ENCODE assay signal across 10 cellular contexts in the genomic region with DNA sequence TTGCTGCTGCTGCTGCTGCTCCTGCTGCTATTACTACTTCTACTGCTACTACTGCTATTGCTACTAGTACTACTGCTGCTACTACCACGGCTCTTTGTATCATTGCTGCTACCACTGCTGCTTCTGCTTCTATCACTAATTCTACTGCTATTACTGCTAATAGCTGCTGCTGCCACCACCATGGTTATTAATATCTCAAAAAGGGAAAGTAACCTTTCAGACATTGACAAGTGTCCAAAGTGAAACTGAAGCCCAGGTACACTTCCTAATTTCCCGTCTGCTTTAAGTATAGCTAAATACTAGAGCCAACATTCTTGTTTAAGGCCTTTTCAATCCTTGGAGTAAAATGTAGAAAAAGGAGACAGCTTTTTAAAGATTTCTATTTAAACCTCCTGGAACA. TPM values are rescaled to one million over a fixed set of nuclear protein-coding genes. Genes with fewer than 3 reads are reported as not detected.
A peak's percentile ranks its signal among the peaks of the same experiment; 100 is the strongest.
DNase-seq lines count a peak whose midpoint lies in the region; ATAC-seq and TF ChIP-seq lines count a peak whose summit lies in the region.
"Had no signal": no experiment of that assay in that cellular context is flagged by ENCODE, and none has a peak within 500 bp of the region (broad histone marks: within the 10 kb centered on the region; RNA-seq: fewer than 3 reads in every experiment).

No MANE protein-coding gene starts in this region.

- H3K27ac ChIP-seq in right lobe of liver = peak overlapping the region; percentile 35 to 61 (median 55)
- H3K27ac ChIP-seq in aorta (ENCODE audit: low read depth in 1 of 2, low read length in 2 of 2) = no peak overlapping the region
- H3K27ac ChIP-seq: body of pancreas had no signal

- intact Hi-C loops in right lobe of liver (cut with DNase I) = no loop called here
- intact Hi-C loops in aorta (cut with DNase I) = no loop called here

- no peaks in the 10 kb centered on the region for H3K9me3 ChIP-seq in right lobe of liver
- no peaks in the 10 kb centered on the region for H3K9me3 ChIP-seq in aorta (ENCODE audit: control insufficient read depth, low read length)
- H3K9me3 ChIP-seq: body of pancreas had no signal

- H3K27me3 ChIP-seq in right lobe of liver (no peaks in the 10 kb centered on the region), aorta (ENCODE audit: control insufficient read depth in 1 of 2, insufficient read depth in 2 of 2, low read length in 1 of 2) (no peaks in the 10 kb centered on the region), H7 (ENCODE audit: control insufficient read depth, insufficient read depth, low read length) (no peaks in the 10 kb centered on the region)
- H3K27me3 ChIP-seq: body of pancreas had no signal

- H3K36me3 ChIP-seq in right lobe of liver (no peaks in the 10 kb centered on the region), aorta (ENCODE audit: control insufficient read depth in 1 of 2, insufficient read depth in 2 of 2, low read length in 1 of 2) (no peaks in the 10 kb centered on the region), H7 (replicated peaks; ENCODE audit: control insufficient read depth, insufficient read depth, low read length) (no peaks in the 10 kb centered on the region)

- no peak for TF ChIP-seq CTCF in right lobe of liver (IDR thresholded peaks at IDR 0.05)

- H3K4me3 ChIP-seq in right lobe of liver = peak overlapping the region in 1 of 3 donors; percentile 11
- H3K4me3 ChIP-seq in aorta (ENCODE audit: low read length in 2 of 2) = no peak overlapping the region
- H3K4me3 ChIP-seq in H7 (ENCODE audit: insufficient read depth, low read depth, low read length) = no peak overlapping the region
- H3K4me3 ChIP-seq: body of pancreas had no signal

- TF ChIP-seq POLR2A in right lobe of liver (IDR thresholded peaks at IDR 0.05) = no peak

- 3% methylated on average over 2 of the region's 2 CpGs for WGBS in right lobe of liver (ENCODE audit: insufficient coverage, low coverage, low lambda C conversion rate, missing lambda C conversion rate)
- WGBS in aorta, 2 donors = 67 to 71% methylated on average over 2 of the region's 2 CpGs

- DNase-seq in right lobe of liver = no peak
- DNase-seq in aorta = no peak
- DNase-seq in NCI-H187 treated with DMSO at 0.1 percent for 48 hours (lab: John Stamatoyannopoulos, UW) = no peak
- no peak for DNase-seq in H7
- DNase-seq in T-helper 9 cell = no peak
- DNase-seq: body of pancreas, islet precursor cell had no signal

- H3K4me1 ChIP-seq in right lobe of liver (peaks cover 0 to 57% (median 23%) of the 10 kb centered on the region in 4 donors), aorta (ENCODE audit: control insufficient read depth in 1 of 2, insufficient read depth in 2 of 2, low read length in 2 of 2) (peaks cover 0 to 9% of the 10 kb centered on the region in 2 donors)
- H3K4me1 ChIP-seq: body of pancreas had no signal

- ATAC-seq in GM18511 (IDR thresholded peaks at IDR 0.05; ENCODE audit: unreplicated experiment) (peak; percentile 83), GM21825 (IDR thresholded peaks at IDR 0.05; ENCODE audit: unreplicated experiment) (peak; percentile 77), HG03520 (IDR thresholded peaks at IDR 0.05; ENCODE audit: unreplicated experiment) (peak; percentile 77), right lobe of liver (peak; percentile 15 to 57 (median 43)), aorta (ENCODE audit: low FRiP score) (no peak)
- ATAC-seq: body of pancreas had no signal

RNA-seq across cellular contexts. Expression of a gene that starts 45.4 kb away (rescaled TPM):
- 10 to 100 TPM; 40.4 to 66.6 (median 46.3) TPM for total RNA-seq in right lobe of liver
- total RNA-seq in aorta = 10 to 100 TPM; 42.7 to 70.9 TPM
- polyA plus RNA-seq in aorta = 10 to 100 TPM; 12.0 to 13.5 TPM
- total RNA-seq in H7 (2014; rRNA removed; shearing (Covaris generic)) = 13.0 and 18.8 TPM in 2 replicates

Comparison
In these comparisons a context has a peak if more than half of its experiments do, and no peak if none do; other contexts are left out.
1. H3K27ac ChIP-seq: peak in right lobe of liver (3 of 3); none in aorta (0 of 2).